19 cellular contexts compared by ENCODE assay signal in the genomic region with DNA sequence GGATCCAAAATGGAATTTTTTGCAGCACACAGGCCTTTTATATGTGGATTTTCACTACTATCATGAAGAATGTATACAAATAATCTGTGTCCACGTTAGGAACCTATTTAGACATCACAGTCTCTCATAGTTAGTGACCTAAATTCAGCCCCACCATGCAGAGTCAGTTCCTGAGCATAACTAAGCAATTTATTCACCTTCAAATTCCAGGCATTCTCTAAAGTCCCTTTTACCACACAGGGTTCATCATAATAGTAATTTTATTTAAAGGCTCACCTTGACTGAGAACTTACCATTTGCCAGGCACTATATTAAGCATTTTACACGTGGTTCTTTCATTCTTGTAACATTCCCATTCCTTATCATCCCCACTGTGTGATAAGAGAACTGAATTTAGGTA.
A peak's percentile ranks its signal among the peaks of the same experiment; 100 is the strongest.
DNase-seq lines count a peak whose midpoint lies in the region; ATAC-seq and TF ChIP-seq lines count a peak whose summit lies in the region.
"Had no signal": no experiment of that assay in that cellular context is flagged by ENCODE, and none has a peak within 500 bp of the region (broad histone marks: within the 10 kb centered on the region; RNA-seq: fewer than 3 reads in every experiment).

No MANE protein-coding gene starts in this region.

- no peak overlapping the region for H3K27ac Mint-ChIP-seq in WTC11
- H3K27ac Mint-ChIP-seq: B cell; CD4-positive, CD25-positive, alpha-beta regulatory T cell; CD8-positive, alpha-beta T cell; HFFc6 had no signal

- H3K79me1 ChIP-seq in mesendoderm (ENCODE audit: low read length) = no peaks in the 10 kb centered on the region

- H2BK5ac ChIP-seq in mesendoderm (ENCODE audit: low read length) = no peak overlapping the region

- no peak overlapping the region for H3K4me2 ChIP-seq in mesendoderm (ENCODE audit: low read length)
- H3K4me2 ChIP-seq: BLaER1 had no signal

- no peak for TF ChIP-seq CTCF in left ventricle myocardium inferior (IDR thresholded peaks at IDR 0.05; ENCODE audit: borderline replicate concordance)
- TF ChIP-seq CTCF in WTC11 (IDR thresholded peaks at IDR 0.05) = no peak
- no peak for TF ChIP-seq CTCF in left lung (IDR thresholded peaks at IDR 0.05)

- intact Hi-C loops in left ventricle myocardium inferior (cut with micrococcal nuclease) = no loop called here
- intact Hi-C loops in Right ventricle myocardium inferior (cut with DNase I) = no loop called here
- intact Hi-C loops in left lung (cut with DNase I) = no loop called here
- intact Hi-C loops in head of caudate nucleus (cut with DNase I) = no loop called here

- no peak for DNase-seq in left ventricle myocardium inferior
- no peak for DNase-seq in Right ventricle myocardium inferior (ENCODE audit: missing footprints)
- DNase-seq in WTC11 (ENCODE audit: low spot score) = no peak
- DNase-seq in mesendoderm = peak; percentile 53
- DNase-seq in retina = no peak
- no peak for DNase-seq in NCI-H2196 (lab: John Stamatoyannopoulos, UW; ENCODE audit: unreplicated experiment)
- DNase-seq in left lung = no peak
- no peak for DNase-seq in head of caudate nucleus
- DNase-seq: Caco-2; CD4-positive, CD25-positive, alpha-beta regulatory T cell; CD8-positive, alpha-beta T cell; DMS153; DND-41; H9; HFFc6 had no signal

- H4K5ac ChIP-seq in mesendoderm (ENCODE audit: low read length) = no peak overlapping the region

- CTCF ChIA-PET in WTC11 (lab: Charles Lee) = no interaction called here

- peak overlapping the region; percentile 74 for H2BK15ac ChIP-seq in mesendoderm (replicated peaks; ENCODE audit: low read depth)

- no peak overlapping the region for H3K18ac ChIP-seq in mesendoderm (ENCODE audit: low read length)

- H3K4me1 Mint-ChIP-seq in WTC11 = peaks cover 14% of the 10 kb centered on the region
- H3K4me1 Mint-ChIP-seq: B cell had no signal

- H3K9me3 Mint-ChIP-seq in WTC11 = no peaks in the 10 kb centered on the region
- H3K9me3 Mint-ChIP-seq: CD4-positive, CD25-positive, alpha-beta regulatory T cell; CD8-positive, alpha-beta T cell; H9; HFFc6 had no signal

- ATAC-seq in Right ventricle myocardium inferior (no peak), WTC11 (peak; percentile 43), left lung (no peak)
- ATAC-seq: CD8-positive, alpha-beta T cell had no signal

- H3K56ac ChIP-seq in mesendoderm (ENCODE audit: low read length) = no peak overlapping the region

- H3K4me3 Mint-ChIP-seq in WTC11 = no peak overlapping the region
- H3K4me3 Mint-ChIP-seq: B cell; CD4-positive, CD25-positive, alpha-beta regulatory T cell; CD8-positive, alpha-beta T cell; H9; HFFc6 had no signal

- H3K27me3 Mint-ChIP-seq in WTC11 (ENCODE audit: low read depth) = no peaks in the 10 kb centered on the region
- H3K27me3 Mint-ChIP-seq: CD4-positive, CD25-positive, alpha-beta regulatory T cell had no signal

- H2BK120ac ChIP-seq in mesendoderm (ENCODE audit: low read depth, low read length) = no peak overlapping the region

- H3K4me3 ChIP-seq in left ventricle myocardium inferior = no peak overlapping the region
- H3K4me3 ChIP-seq in mesendoderm (ENCODE audit: low read length) = no peak overlapping the region
- no peak overlapping the region for H3K4me3 ChIP-seq in left lung
- H3K4me3 ChIP-seq: BLaER1 had no signal

- no peak overlapping the region for H2AK5ac ChIP-seq in mesendoderm (ENCODE audit: low read length)

- no peak overlapping the region for H4K8ac ChIP-seq in mesendoderm (ENCODE audit: low read depth, low read length)

- H3K4me1 ChIP-seq in left ventricle myocardium inferior = peaks cover 62% of the 10 kb centered on the region
- H3K4me1 ChIP-seq in mesendoderm (ENCODE audit: control insufficient read depth, low read depth, low read length) = peaks cover 4% of the 10 kb centered on the region
- H3K4me1 ChIP-seq in left lung = no peaks in the 10 kb centered on the region
- H3K4me1 ChIP-seq: BLaER1, Caco-2 had no signal

- H3K4ac ChIP-seq in mesendoderm (ENCODE audit: low read depth, low read length) = no peak overlapping the region

- POLR2A ChIA-PET in WTC11 (lab: Charles Lee) = no interaction called here

- no peak overlapping the region for H3K9ac ChIP-seq in mesendoderm (ENCODE audit: low read length)
- H3K9ac ChIP-seq: BLaER1 had no signal

- no peaks in the 10 kb centered on the region for H3K36me3 Mint-ChIP-seq in WTC11
- H3K36me3 Mint-ChIP-seq: CD4-positive, CD25-positive, alpha-beta regulatory T cell; CD8-positive, alpha-beta T cell had no signal

- no peak overlapping the region for H3K23ac ChIP-seq in mesendoderm (ENCODE audit: low read length)

- no peaks in the 10 kb centered on the region for H3K27me3 ChIP-seq in left ventricle myocardium inferior (ENCODE audit: low read depth)
- H3K27me3 ChIP-seq in mesendoderm (ENCODE audit: insufficient read depth, low read length, poor library complexity) = no peaks in the 10 kb centered on the region
- H3K27me3 ChIP-seq in left lung = no peaks in the 10 kb centered on the region
- H3K27me3 ChIP-seq: BLaER1 had no signal

- H3K9me3 ChIP-seq in left ventricle myocardium inferior (replicated peaks) = no peaks in the 10 kb centered on the region
- no peaks in the 10 kb centered on the region for H3K9me3 ChIP-seq in left lung
- H3K9me3 ChIP-seq: BLaER1, Caco-2 had no signal

- WGBS in mesendoderm (ENCODE audit: extremely low coverage, insufficient coverage, low lambda C conversion rate) = no CpG with 5 or more reads among the region's 2 CpGs

- H3K79me2 ChIP-seq in mesendoderm (ENCODE audit: control insufficient read depth, insufficient read depth, low read length) = no peaks in the 10 kb centered on the region

- H3K27ac ChIP-seq in left ventricle myocardium inferior (replicated peaks) (peak overlapping the region; percentile 65), mesendoderm (ENCODE audit: low read depth, low read length) (no peak overlapping the region), left lung (no peak overlapping the region)
- H3K27ac ChIP-seq: 22Rv1, BLaER1, C4-2B had no signal

- H3K36me3 ChIP-seq in left ventricle myocardium inferior (peaks cover 27% of the 10 kb centered on the region), mesendoderm (ENCODE audit: control insufficient read depth, insufficient read depth, low read length) (no peaks in the 10 kb centered on the region), left lung (no peaks in the 10 kb centered on the region)
- H3K36me3 ChIP-seq: BLaER1 had no signal

TF ChIP-seq in WTC11, 78 proteins besides CTCF, POLR2A, EP300 and RAD21:
- TF ChIP-seq ZNF219 (CRISPR knock-in tag; IDR thresholded peaks at IDR 0.05; ENCODE audit: borderline replicate concordance) (no peak), RELA (CRISPR knock-in tag; IDR thresholded peaks at IDR 0.05; ENCODE audit: borderline replicate concordance) (no peak), MYBL2 (CRISPR knock-in tag; IDR thresholded peaks at IDR 0.05) (no peak), NFATC4 (CRISPR knock-in tag; IDR thresholded peaks at IDR 0.05) (no peak), JUN (CRISPR knock-in tag; IDR thresholded peaks at IDR 0.05) (no peak), OVOL2 (CRISPR knock-in tag; IDR thresholded peaks at IDR 0.05; ENCODE audit: borderline replicate concordance) (no peak), CREB1 (CRISPR knock-in tag; IDR thresholded peaks at IDR 0.05) (no peak), ZNF263 (CRISPR knock-in tag; IDR thresholded peaks at IDR 0.05; ENCODE audit: low read depth) (no peak), NFE2L1 (CRISPR knock-in tag; IDR thresholded peaks at IDR 0.05) (no peak), ZNF138 (CRISPR knock-in tag; conservative IDR thresholded peaks at IDR 0.05) (no peak), IRF2 (CRISPR knock-in tag; IDR thresholded peaks at IDR 0.05; ENCODE audit: borderline replicate concordance, low read depth) (no peak)
